1 cellular context compared by ENCODE assay signal in genomic region chr17:42744283-42744805, GRCh38.
TF ChIP-seq lines count a peak whose summit lies in the region.

No MANE protein-coding gene starts in this region.

TF ChIP-seq in HepG2, 621 proteins besides CTCF, POLR2A, EP300 and RAD21 (continues in another document):
- 0 out of 2 replicates have a peak, but pooled peaks have one; percentile 74 for TF ChIP-seq ZNF10 (CRISPR knock-in tag; IDR thresholded peaks at IDR 0.05; ENCODE audit: borderline replicate concordance, low read depth)
- TF ChIP-seq STAG1 (CRISPR knock-in tag; IDR thresholded peaks at IDR 0.05) = no peak
- TF ChIP-seq MLXIP (CRISPR knock-in tag; IDR thresholded peaks at IDR 0.05; ENCODE audit: borderline replicate concordance) = peak; percentile 48; the same call in 1 of the 2 replicates
- TF ChIP-seq ZBTB34 (CRISPR knock-in tag; IDR thresholded peaks at IDR 0.05) = 0 out of 2 replicates have a peak, but pooled peaks have one; percentile 18
- 0 out of 2 replicates have a peak, but pooled peaks have one; percentile 10 for TF ChIP-seq AHDC1 (CRISPR knock-in tag; IDR thresholded peaks at IDR 0.05; ENCODE audit: borderline replicate concordance)
- peak; percentile 34; the same call in 1 of the 2 replicates for TF ChIP-seq IRF1 (CRISPR knock-in tag; IDR thresholded peaks at IDR 0.05; ENCODE audit: low read depth)
- TF ChIP-seq NFYB (CRISPR knock-in tag; IDR thresholded peaks at IDR 0.05) = 0 out of 2 replicates have a peak, but pooled peaks have one; percentile 47
- no peak for TF ChIP-seq ZFP62 (CRISPR knock-in tag; IDR thresholded peaks at IDR 0.05)
- no peak for TF ChIP-seq EZH2 (conservative IDR thresholded peaks at IDR 0.05; ENCODE audit: low read depth, low read length)
- TF ChIP-seq TFAP4 (IDR thresholded peaks at IDR 0.05; ENCODE audit: borderline replicate concordance, low read depth) = peak; percentile 11; the same call in 1 of the 2 replicates
- TF ChIP-seq CEBPG (CRISPR knock-in tag; IDR thresholded peaks at IDR 0.05) = no peak
- peak; percentile 81; the same call in 1 of the 2 replicates for TF ChIP-seq PBX3 (CRISPR knock-in tag; IDR thresholded peaks at IDR 0.05; ENCODE audit: borderline replicate concordance)
- TF ChIP-seq ZNF263 (CRISPR knock-in tag; IDR thresholded peaks at IDR 0.05) = peak; percentile 75; the same call in 1 of the 2 replicates
- TF ChIP-seq MTA1 (CRISPR knock-in tag; IDR thresholded peaks at IDR 0.05; ENCODE audit: borderline replicate concordance) = peak; percentile 7; the same call in 1 of the 2 replicates
- peak; percentile 80; the same call in 1 of the 2 replicates for TF ChIP-seq MEIS1 (CRISPR knock-in tag; IDR thresholded peaks at IDR 0.05; ENCODE audit: borderline replicate concordance)
- TF ChIP-seq MED8 (CRISPR knock-in tag; IDR thresholded peaks at IDR 0.05; ENCODE audit: insufficient replicate concordance) = no peak
- TF ChIP-seq ZNF354B (CRISPR knock-in tag; IDR thresholded peaks at IDR 0.05) = no peak
- no peak; the same call in 1 of the 2 replicates for TF ChIP-seq PHF20 (CRISPR knock-in tag; IDR thresholded peaks at IDR 0.05)
- no peak for TF ChIP-seq LCORL (IDR thresholded peaks at IDR 0.05)
- TF ChIP-seq LCORL (CRISPR knock-in tag; IDR thresholded peaks at IDR 0.05) = peak; percentile 78
- TF ChIP-seq UBTF (CRISPR knock-in tag; IDR thresholded peaks at IDR 0.05) = peak; percentile 22; the same call in 1 of the 2 replicates
- no peak for TF ChIP-seq NFIB (CRISPR knock-in tag; IDR thresholded peaks at IDR 0.05; ENCODE audit: borderline replicate concordance)
- 0 out of 2 replicates have a peak, but pooled peaks have one; percentile 11 for TF ChIP-seq ZNF337 (CRISPR knock-in tag; IDR thresholded peaks at IDR 0.05; ENCODE audit: borderline replicate concordance, low read depth)
- TF ChIP-seq FOXO4 (CRISPR knock-in tag; conservative IDR thresholded peaks at IDR 0.05) = peak; percentile 99
- TF ChIP-seq ETV6 (CRISPR knock-in tag; conservative IDR thresholded peaks at IDR 0.05) = no peak
- TF ChIP-seq ZBTB37 (CRISPR knock-in tag; IDR thresholded peaks at IDR 0.05) = 0 out of 2 replicates have a peak, but pooled peaks have one; percentile 34
- TF ChIP-seq MEIS2 (CRISPR knock-in tag; IDR thresholded peaks at IDR 0.05) = 0 out of 2 replicates have a peak, but pooled peaks have one; percentile 10
- TF ChIP-seq MED1 (CRISPR knock-in tag; IDR thresholded peaks at IDR 0.05) = peak; percentile 19; the same call in 1 of the 2 replicates
- TF ChIP-seq ZNF576 (CRISPR knock-in tag; IDR thresholded peaks at IDR 0.05) = no peak
- TF ChIP-seq FOXM1 (CRISPR knock-in tag; IDR thresholded peaks at IDR 0.05) = peak; percentile 18; the same call in 1 of the 2 replicates
- TF ChIP-seq ARNT (IDR thresholded peaks at IDR 0.05) = no peak
- peak; percentile 49; the same call in 1 of the 2 replicates for TF ChIP-seq FOSL1 (CRISPR knock-in tag; IDR thresholded peaks at IDR 0.05; ENCODE audit: borderline replicate concordance)
- TF ChIP-seq ZFY (CRISPR knock-in tag; IDR thresholded peaks at IDR 0.05) = peak; percentile 85
- TF ChIP-seq ZFP37 (CRISPR knock-in tag; IDR thresholded peaks at IDR 0.05; ENCODE audit: borderline replicate concordance) = 0 out of 2 replicates have a peak, but pooled peaks have one; percentile 45
- TF ChIP-seq NCOA5 (CRISPR knock-in tag; IDR thresholded peaks at IDR 0.05) = no peak
- no peak for TF ChIP-seq SUZ12 (IDR thresholded peaks at IDR 0.05; ENCODE audit: low read depth, low read length)
- peak; percentile 73 for TF ChIP-seq MXD3 (CRISPR knock-in tag; IDR thresholded peaks at IDR 0.05)
